Comparison of ENCODE assay signal across 13 cellular contexts in genomic region chr2:23009545-23010149, GRCh38.
DNase-seq lines count a peak whose midpoint lies in the region; ATAC-seq, FAIRE-seq and TF ChIP-seq lines count a peak whose summit lies in the region.
"Had no signal": no experiment of that assay in that cellular context is flagged by ENCODE, and none has a peak within 500 bp of the region (broad histone marks: within the 10 kb centered on the region; RNA-seq: fewer than 3 reads in every experiment).

No MANE protein-coding gene starts in this region.

- FAIRE-seq in astrocyte (lab: Jason Lieb, UNC): no peak
- FAIRE-seq: D721Med, GM18507 had no signal

- no peaks in the 10 kb centered on the region for H3K36me3 ChIP-seq in astrocyte (ENCODE audit: insufficient read depth, low read length)
- no peaks in the 10 kb centered on the region for H3K36me3 ChIP-seq in hepatocyte (replicated peaks; ENCODE audit: insufficient read depth, low read depth)
- H3K36me3 ChIP-seq in Caco-2 (ENCODE audit: control insufficient read depth, insufficient read depth, low read length): no peaks in the 10 kb centered on the region
- H3K36me3 ChIP-seq: ascending aorta, vagina had no signal

- no peak overlapping the region for H2AFZ ChIP-seq in astrocyte (ENCODE audit: low read depth, low read length)
- no peak overlapping the region for H2AFZ ChIP-seq in hepatocyte

- intact Hi-C loops in Caco-2 (cut with micrococcal nuclease; ENCODE audit: unreplicated experiment): no loop called here
- intact Hi-C loops in CD14-positive monocyte (cut with micrococcal nuclease): no loop called here

- ATAC-seq in GM18498 (IDR thresholded peaks at IDR 0.05; ENCODE audit: unreplicated experiment): no peak

- H3K27ac Mint-ChIP-seq in HFFc6 (no peak overlapping the region), astrocyte (ENCODE audit: unreplicated experiment) (peak overlapping the region; percentile 72), Caco-2 (ENCODE audit: unreplicated experiment) (no peak overlapping the region), CD14-positive monocyte (no peak overlapping the region)

- no peaks in the 10 kb centered on the region for H3K9me2 ChIP-seq in hepatocyte (replicated peaks; ENCODE audit: insufficient read depth)

- H3K4me1 Mint-ChIP-seq in HFFc6 (ENCODE audit: low read depth) (no peaks in the 10 kb centered on the region), astrocyte (ENCODE audit: low read depth, unreplicated experiment) (peaks cover 6% of the 10 kb centered on the region), Caco-2 (ENCODE audit: low read depth, unreplicated experiment) (no peaks in the 10 kb centered on the region), CD14-positive monocyte (no peaks in the 10 kb centered on the region)

- H3K27me3 ChIP-seq in astrocyte (ENCODE audit: insufficient read depth, low read length): no peaks in the 10 kb centered on the region
- no peaks in the 10 kb centered on the region for H3K27me3 ChIP-seq in hepatocyte
- H3K27me3 ChIP-seq in Caco-2 (replicated peaks; ENCODE audit: control insufficient read depth, insufficient read depth, low read length): no peaks in the 10 kb centered on the region
- H3K27me3 ChIP-seq: ascending aorta, vagina had no signal

- no peak overlapping the region for H3K27ac ChIP-seq in astrocyte (ENCODE audit: low read depth, low read length)
- no peak overlapping the region for H3K27ac ChIP-seq in hepatocyte
- H3K27ac ChIP-seq: ascending aorta, vagina had no signal

- no peak overlapping the region for H3K4me3 ChIP-seq in astrocyte (ENCODE audit: insufficient read depth, low read depth, low read length)
- no peak overlapping the region for H3K4me3 ChIP-seq in hepatocyte
- H3K4me3 ChIP-seq in Caco-2 (ENCODE audit: low read depth, low read length): no peak overlapping the region
- H3K4me3 ChIP-seq: ascending aorta, vagina had no signal

- POLR2A ChIA-PET in Caco-2 (lab: Charles Lee): no interaction called here

- H3K4me3 Mint-ChIP-seq in HFFc6 (no peak overlapping the region), astrocyte (ENCODE audit: unreplicated experiment) (no peak overlapping the region), Caco-2 (ENCODE audit: unreplicated experiment) (no peak overlapping the region), CD14-positive monocyte (no peak overlapping the region)

- H4K20me1 ChIP-seq in astrocyte (ENCODE audit: insufficient read depth, low read length) (no peaks in the 10 kb centered on the region), hepatocyte (ENCODE audit: insufficient read depth, poor library complexity, severe bottlenecking) (no peaks in the 10 kb centered on the region)

- TF ChIP-seq CTCF in HFFc6 (IDR thresholded peaks at IDR 0.05) (no peak), astrocyte (IDR thresholded peaks at IDR 0.05; ENCODE audit: insufficient read depth, low read depth, low read length) (no peak), hepatocyte (IDR thresholded peaks at IDR 0.05; ENCODE audit: poor library complexity) (no peak), Caco-2 (IDR thresholded peaks at IDR 0.05; ENCODE audit: insufficient read depth in 1 of 2, low read depth in 1 of 2, low read length in 1 of 2, severe bottlenecking in 1 of 2, unreplicated experiment in 1 of 2) (no peak), CD14-positive monocyte (IDR thresholded peaks at IDR 0.05) (no peak)

- peaks cover 3% of the 10 kb centered on the region for H3K9me3 ChIP-seq in astrocyte (ENCODE audit: insufficient read depth, low read depth, low read length)
- no peaks in the 10 kb centered on the region for H3K9me3 ChIP-seq in hepatocyte (ENCODE audit: low read depth)
- H3K9me3 ChIP-seq in Caco-2: no peaks in the 10 kb centered on the region
- H3K9me3 ChIP-seq: ascending aorta, vagina had no signal

- no TSS peak for BruUV-seq in Caco-2 (replicated peaks; lab: Mats Ljungman, UMichigan)

- H3K9me3 Mint-ChIP-seq in HFFc6 (peaks cover 51% of the 10 kb centered on the region), astrocyte (ENCODE audit: unreplicated experiment) (no peaks in the 10 kb centered on the region), Caco-2 (ENCODE audit: unreplicated experiment) (no peaks in the 10 kb centered on the region), CD14-positive monocyte (peaks cover 0 to 7% (median 2%) of the 10 kb centered on the region in 7 donors)

- no peaks in the 10 kb centered on the region for H3K4me1 ChIP-seq in astrocyte (ENCODE audit: insufficient read depth, low read length)
- no peaks in the 10 kb centered on the region for H3K4me1 ChIP-seq in hepatocyte (ENCODE audit: insufficient read depth)
- no peaks in the 10 kb centered on the region for H3K4me1 ChIP-seq in Caco-2
- H3K4me1 ChIP-seq: ascending aorta had no signal

- H3K79me2 ChIP-seq in astrocyte (ENCODE audit: insufficient read depth, low read length): no peaks in the 10 kb centered on the region
- H3K79me2 ChIP-seq in hepatocyte: no peaks in the 10 kb centered on the region

- H3K9ac ChIP-seq in astrocyte (ENCODE audit: low read length): no peak overlapping the region

- H3K36me3 Mint-ChIP-seq in HFFc6 (ENCODE audit: low read depth): no peaks in the 10 kb centered on the region; the same call in 1 of the 2 replicates
- H3K36me3 Mint-ChIP-seq in astrocyte (ENCODE audit: low read depth, unreplicated experiment): no peaks in the 10 kb centered on the region
- H3K36me3 Mint-ChIP-seq in Caco-2 (ENCODE audit: insufficient read depth, unreplicated experiment): no peaks in the 10 kb centered on the region
- no peaks in the 10 kb centered on the region for H3K36me3 Mint-ChIP-seq in CD14-positive monocyte

- H3K4me2 ChIP-seq in astrocyte (ENCODE audit: low read length) (no peak overlapping the region), hepatocyte (no peak overlapping the region)

- WGBS in hepatocyte (ENCODE audit: low lambda C conversion rate, missing lambda C conversion rate): 65% methylated on average over 7 of the region's 7 CpGs

- DNase-seq in HFFc6 (peak; percentile 13), astrocyte (ENCODE audit: low read depth) (peak; percentile 0), hepatocyte (ENCODE audit: low spot score) (peak; percentile 38), renal cortical epithelial cell (ENCODE audit: low read depth) (peak; percentile 21), Caco-2 (no peak), CD14-positive monocyte (ENCODE audit: low spot score) (no peak), NCI-H2107 treated with DMSO at 0.1 percent for 48 hours (lab: John Stamatoyannopoulos, UW; ENCODE audit: unreplicated experiment) (no peak)
- DNase-seq: NCI-H1092 had no signal

- H3K27me3 Mint-ChIP-seq in HFFc6 (ENCODE audit: insufficient read depth) (no peaks in the 10 kb centered on the region), astrocyte (ENCODE audit: low read depth, unreplicated experiment) (peaks cover 8% of the 10 kb centered on the region), Caco-2 (ENCODE audit: insufficient read depth, unreplicated experiment) (no peaks in the 10 kb centered on the region), CD14-positive monocyte (ENCODE audit: low read depth in 3 of 3) (peaks cover 0 to 6% (median 0%) of the 10 kb centered on the region in 3 donors)

- CTCF ChIA-PET in Caco-2 (lab: Charles Lee): no interaction called here

Comparison
In these comparisons a context has a peak if more than half of its experiments do, and no peak if none do; other contexts are left out.
1. DNase-seq: peak in HFFc6 (single experiment), astrocyte (single experiment), hepatocyte (single experiment) and renal cortical epithelial cell (single experiment); none in Caco-2 (0 of 2), CD14-positive monocyte (single experiment) and NCI-H2107 treated with DMSO at 0.1 percent for 48 hours (single experiment).